1 cellular context compared by ENCODE assay signal in genomic region chr6:153436346-153436745, GRCh38.
TF ChIP-seq lines count a peak whose summit lies in the region.

No MANE protein-coding gene starts in this region.

TF ChIP-seq in GM23338, 12 proteins besides CTCF, POLR2A, EP300 and RAD21:
- TF ChIP-seq ZNF462 (CRISPR knock-in tag; IDR thresholded peaks at IDR 0.05) = no peak
- no peak for TF ChIP-seq ZNF114 (CRISPR knock-in tag; IDR thresholded peaks at IDR 0.05)
- no peak for TF ChIP-seq JUNB (IDR thresholded peaks at IDR 0.05; ENCODE audit: unreplicated experiment)
- TF ChIP-seq ETS1 (IDR thresholded peaks at IDR 0.05) = no peak
- no peak for TF ChIP-seq POLR2AphosphoS5 (IDR thresholded peaks at IDR 0.05; ENCODE audit: low read depth)
- TF ChIP-seq STAT1 (IDR thresholded peaks at IDR 0.05; ENCODE audit: unreplicated experiment) = no peak
- no peak for TF ChIP-seq ZNF331 (CRISPR knock-in tag; IDR thresholded peaks at IDR 0.05; ENCODE audit: low read depth)
- TF ChIP-seq EZH2phosphoT487 (IDR thresholded peaks at IDR 0.05; ENCODE audit: unreplicated experiment) = no peak
- TF ChIP-seq NANOG (IDR thresholded peaks at IDR 0.05; ENCODE audit: borderline replicate concordance) = no peak
- no peak for TF ChIP-seq CREB1 (CRISPR knock-in tag; IDR thresholded peaks at IDR 0.05; ENCODE audit: low read depth)
- TF ChIP-seq REST (IDR thresholded peaks at IDR 0.05; ENCODE audit: unreplicated experiment) = no peak
- TF ChIP-seq EZH2 (IDR thresholded peaks at IDR 0.05; ENCODE audit: low read depth, unreplicated experiment) = no peak
